ENCODE assay signal across 26 cellular contexts in the genomic region with DNA sequence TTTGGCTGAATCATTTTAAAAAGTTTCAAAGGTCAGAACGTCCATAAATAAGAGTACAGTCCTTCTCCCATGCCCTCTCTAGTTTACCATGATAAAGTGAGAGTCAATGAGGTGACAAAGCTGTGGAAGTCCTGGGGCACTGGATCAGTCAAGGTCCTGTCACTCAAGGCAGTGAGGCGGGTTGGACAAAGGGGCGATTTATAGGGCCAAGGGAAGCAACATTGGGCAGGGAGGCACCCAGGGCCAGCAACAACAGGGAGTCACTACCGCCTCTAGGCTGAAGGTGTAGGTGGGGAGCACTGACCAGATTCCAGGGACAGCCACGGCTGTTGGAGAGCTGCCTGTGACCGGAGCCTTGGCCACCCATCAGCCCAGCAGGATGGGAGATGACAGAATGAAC.
"Had no signal": no experiment of that assay in that cellular context is flagged by ENCODE, and none has a peak within 500 bp of the region (broad histone marks: within the 10 kb centered on the region; RNA-seq: fewer than 3 reads in every experiment).

No MANE protein-coding gene starts in this region.

- H3K27ac ChIP-seq: epithelial cell of prostate, esophagus squamous epithelium, gastrocnemius medialis, heart right ventricle, left lung, lower lobe of right lung had no signal

- FAIRE-seq: colon, endometrium, islet of Langerhans, keratinocyte had no signal

- DNase-seq: cortex of kidney; effector CD8-positive, alpha-beta T cell; effector memory CD8-positive, alpha-beta T cell; endodermal cell; erythroblast; esophagus squamous epithelium; foreskin fibroblast; foreskin melanocyte; gastrocnemius medialis; glutamatergic neuron; head of caudate nucleus; heart right ventricle; hippocampal formation; left cardiac atrium; left lung; left ventricle myocardium superior; lower lobe of right lung; mesenchymal stem cell; mucosa of descending colon; naive B cell had no signal

- ATAC-seq: effector memory CD8-positive, alpha-beta T cell; esophagus mucosa; gastrocnemius medialis; heart right ventricle; left cardiac atrium; left lung; left ventricle myocardium superior; lower lobe of right lung; mucosa of descending colon had no signal

- H3K4me1 ChIP-seq: gastrocnemius medialis, left lung, lower lobe of right lung had no signal

- H3K36me3 ChIP-seq: esophagus squamous epithelium, gastrocnemius medialis, heart right ventricle, left lung, lower lobe of right lung had no signal

- H3K27me3 ChIP-seq: left lung had no signal

- H3K9me3 ChIP-seq: esophagus squamous epithelium, gastrocnemius medialis, heart right ventricle, left lung, lower lobe of right lung, mucosa of descending colon had no signal

- H3K4me3 ChIP-seq: esophagus squamous epithelium, gastrocnemius medialis, heart right ventricle, left lung, lower lobe of right lung, mucosa of descending colon had no signal
